Comparison of ENCODE assay signal across 8 cellular contexts in genomic region chr1:92784639-92785500, GRCh38. TPM values are rescaled to one million over a fixed set of nuclear protein-coding genes. Genes with fewer than 3 reads are reported as not detected.
DNase-seq lines count a peak whose midpoint lies in the region; ATAC-seq, FAIRE-seq and TF ChIP-seq lines count a peak whose summit lies in the region.

TSS of gene EVI5 (minus strand) at chr1:92785108. CDS start at chr1:92736546, 48,562 bp downstream.

- H3K27ac ChIP-seq in sigmoid colon = peak within 1 kb of the TSS; percentile 92 to 99 (median 98)

- H3K4me1 Mint-ChIP-seq in brain = peaks cover 47% of the 10 kb centered on the region

- peaks cover 0 to 25% (median 14%) of the 10 kb centered on the region in 4 donors for H3K4me1 ChIP-seq in sigmoid colon

- peaks cover 12% of the 10 kb centered on the region for H3K27me3 Mint-ChIP-seq in brain

- H3K36me3 ChIP-seq in sigmoid colon = no peaks in the 10 kb centered on the region

- ATAC-seq in GM18519 (IDR thresholded peaks at IDR 0.05; ENCODE audit: low FRiP score, unreplicated experiment) (peak; percentile 88), HG03045 (IDR thresholded peaks at IDR 0.05; ENCODE audit: unreplicated experiment) (peak; percentile 97)

- DNase-seq in A172 (ENCODE audit: low spot score) (peak; percentile 85), NCI-H2081 treated with DMSO at 0.1 percent for 48 hours (lab: John Stamatoyannopoulos, UW) (peak; percentile 51), iPS DF 4.7 (ENCODE audit: extremely low read depth, low spot score) (peak; percentile 91), sigmoid colon (peak; percentile 97)

- TF ChIP-seq CTCF in brain (conservative IDR thresholded peaks at IDR 0.05) = no peak
- TF ChIP-seq CTCF in sigmoid colon (IDR thresholded peaks at IDR 0.05) = peak in 2 of 4 experiments; percentile 19 to 35

- peaks cover 0 to 6% (median 0%) of the 10 kb centered on the region in 5 experiments for H3K9me3 Mint-ChIP-seq in brain

- 1% methylated on average over 94 of the region's 94 CpGs for WGBS in sigmoid colon, 2 donors

- FAIRE-seq in TTC549 (lab: Jason Lieb, UNC) = peak; percentile 80

- TF ChIP-seq EP300 in sigmoid colon (IDR thresholded peaks at IDR 0.05) = peak in 1 of 4 donors; percentile 6

- H3K4me3 Mint-ChIP-seq in brain = peak within 1 kb of the TSS; percentile 91 to 97 (median 95)

- peak within 1 kb of the TSS; percentile 82 to 93 (median 90) for H3K27ac Mint-ChIP-seq in brain

- H3K27me3 ChIP-seq in sigmoid colon = no peaks in the 10 kb centered on the region

- peak within 1 kb of the TSS; percentile 63 to 84 (median 76) for H3K4me3 ChIP-seq in sigmoid colon

- H3K9me3 ChIP-seq in sigmoid colon = no peaks in the 10 kb centered on the region

- H3K36me3 Mint-ChIP-seq in brain = peaks cover 19% of the 10 kb centered on the region

- intact Hi-C loops in sigmoid colon (cut with DNase I) = loop anchor here (2.0 to 10.0 kb wide), 4 partner anchors 38 to 390 kb away; partner anchors contain the start of genes DIPK1A and RPL5

- TF ChIP-seq POLR2A in sigmoid colon (IDR thresholded peaks at IDR 0.05) = peak; percentile 38 to 63

RNA-seq across cellular contexts. Expression of gene EVI5, which starts in this region (rescaled TPM):
- 11.0 and 21.3 TPM in 2 replicates for total RNA-seq in A172 (2014; rRNA removed; shearing (Covaris generic))
- polyA plus RNA-seq in brain (ENCODE audit: insufficient read depth, low read depth, low replicate concordance) = 1.5 TPM
- total RNA-seq in sigmoid colon = 10 to 100 TPM; 39.9 to 53.5 (median 46.5) TPM
- polyA plus RNA-seq in sigmoid colon = 1 to 10 TPM; 4.5 to 4.9 (median 4.8) TPM

Comparison
In these comparisons a context has a peak if more than half of its experiments do, and no peak if none do; other contexts are left out.
1. Peak in every context shown above with its lines: DNase-seq, ATAC-seq, H3K4me3 ChIP-seq and H3K27ac ChIP-seq.